ENCODE assay signal across 11 cellular contexts in the genomic region with DNA sequence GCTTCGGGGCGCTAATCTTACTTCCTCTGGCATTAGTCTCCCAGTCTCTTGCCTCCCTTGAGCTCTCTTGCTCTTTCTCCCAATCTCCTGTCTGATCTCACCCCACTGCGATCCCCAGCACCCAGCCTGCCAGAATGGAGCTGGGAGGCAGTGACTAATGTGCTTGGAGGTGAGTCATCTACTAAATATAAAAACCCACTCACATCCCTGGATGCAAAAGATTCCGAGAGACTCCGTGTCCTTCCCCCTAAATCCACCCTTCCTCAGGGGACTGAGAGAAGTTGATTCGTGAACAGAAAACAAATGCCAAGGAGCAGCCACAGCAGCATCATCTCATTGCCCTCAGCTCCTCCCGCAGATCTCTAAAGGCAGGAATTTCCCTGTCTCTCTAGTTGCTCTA. TPM values are rescaled to one million over a fixed set of nuclear protein-coding genes. Genes with fewer than 3 reads are reported as not detected.
DNase-seq lines count a peak whose midpoint lies in the region; ATAC-seq and TF ChIP-seq lines count a peak whose summit lies in the region.
"Had no signal": no experiment of that assay in that cellular context is flagged by ENCODE, and none has a peak within 500 bp of the region (broad histone marks: within the 10 kb centered on the region; RNA-seq: fewer than 3 reads in every experiment).

No MANE protein-coding gene starts in this region.

- peaks cover 2 to 17% (median 4%) of the 10 kb centered on the region in 3 donors for H3K27me3 Mint-ChIP-seq in immature natural killer cell (ENCODE audit: low read depth in 3 of 3)
- H3K27me3 Mint-ChIP-seq in effector memory CD8-positive, alpha-beta T cell, result peaks cover 36 to 87% of the 10 kb centered on the region in 2 donors

- POLR2A ChIA-PET in AG04449 (lab: Yijun Ruan, JAX), result no interaction called here

- H3K9me3 ChIP-seq in left lung, result no peaks in the 10 kb centered on the region
- H3K9me3 ChIP-seq: colonic mucosa had no signal

- H3K4me1 Mint-ChIP-seq in immature natural killer cell, result no peaks in the 10 kb centered on the region
- H3K4me1 Mint-ChIP-seq in effector memory CD8-positive, alpha-beta T cell (ENCODE audit: low read depth in 2 of 2), result no peaks in the 10 kb centered on the region
- H3K4me1 Mint-ChIP-seq: activated B cell treated with CpG ODN at 0.5 μM for 24 hours, nephron had no signal

- intact Hi-C loops in left lung (cut with DNase I), result no loop called here

- no peaks in the 10 kb centered on the region for H3K36me3 Mint-ChIP-seq in immature natural killer cell
- no peaks in the 10 kb centered on the region for H3K36me3 Mint-ChIP-seq in effector memory CD8-positive, alpha-beta T cell (ENCODE audit: insufficient read depth)

- DNase-seq in AG04449 (ENCODE audit: low read depth, low spot score) (peak; percentile 84), M059J (ENCODE audit: low read depth) (peak; percentile 94), cerebellum (ENCODE audit: low spot score) (peak; percentile 62), left lung (no peak), immature natural killer cell (no peak)
- no peak for DNase-seq in stimulated activated naive CD4-positive, alpha-beta T cell (lab: John Stamatoyannopoulos, UW)
- DNase-seq in effector memory CD8-positive, alpha-beta T cell, result no peak
- DNase-seq: activated B cell treated with CpG ODN at 0.5 μM for 24 hours, colonic mucosa had no signal

- H3K4me1 ChIP-seq in left lung, result no peaks in the 10 kb centered on the region
- H3K4me1 ChIP-seq: colonic mucosa had no signal

- peaks cover 0 to 71% of the 10 kb centered on the region in 2 donors for H3K27me3 ChIP-seq in left lung
- H3K27me3 ChIP-seq: colonic mucosa had no signal

- no peak overlapping the region for H3K27ac Mint-ChIP-seq in immature natural killer cell
- no peak overlapping the region for H3K27ac Mint-ChIP-seq in effector memory CD8-positive, alpha-beta T cell
- H3K27ac Mint-ChIP-seq: activated B cell treated with CpG ODN at 0.5 μM for 24 hours, nephron had no signal

- H3K27ac ChIP-seq in left lung, result no peak overlapping the region
- H3K27ac ChIP-seq: colonic mucosa had no signal

- CTCF ChIA-PET in AG04449 (lab: Yijun Ruan, JAX), result interaction anchor here (0.8 to 10.2 kb wide), 4 partner anchors 24 to 150 kb away, joined by 3 to 351 read pairs (median 6); no protein-coding TSS in a partner anchor

- H3K9me3 Mint-ChIP-seq in immature natural killer cell, result peaks cover 0 to 1% (median 0%) of the 10 kb centered on the region in 6 donors
- no peaks in the 10 kb centered on the region for H3K9me3 Mint-ChIP-seq in effector memory CD8-positive, alpha-beta T cell
- H3K9me3 Mint-ChIP-seq: activated B cell treated with CpG ODN at 0.5 μM for 24 hours, nephron had no signal

- H3K4me3 ChIP-seq in AG04449 (ENCODE audit: low read depth, low read length), result no peak overlapping the region
- no peak overlapping the region for H3K4me3 ChIP-seq in left lung
- H3K4me3 ChIP-seq: colonic mucosa had no signal

- H3K36me3 ChIP-seq in left lung, result no peaks in the 10 kb centered on the region
- H3K36me3 ChIP-seq: colonic mucosa had no signal

- H3K4me3 Mint-ChIP-seq in immature natural killer cell, result no peak overlapping the region
- no peak overlapping the region for H3K4me3 Mint-ChIP-seq in effector memory CD8-positive, alpha-beta T cell
- H3K4me3 Mint-ChIP-seq: activated B cell treated with CpG ODN at 0.5 μM for 24 hours, nephron had no signal

- ATAC-seq in left lung, result peak; percentile 16
- no peak for ATAC-seq in HG03045 (IDR thresholded peaks at IDR 0.05; ENCODE audit: unreplicated experiment)
- ATAC-seq in effector memory CD8-positive, alpha-beta T cell (replicated peaks), result no peak

- no peak for TF ChIP-seq CTCF in AG04449 (IDR thresholded peaks at IDR 0.05; ENCODE audit: insufficient read depth, low read length, missing control alignments)
- no peak for TF ChIP-seq CTCF in left lung (IDR thresholded peaks at IDR 0.05)

RNA-seq across cellular contexts. Expression of a gene that starts 45.7 kb away (rescaled TPM):
- total RNA-seq in M059J (2014; rRNA removed; shearing (Covaris generic)), result not detected in 2 replicates
- total RNA-seq in cerebellum (2.9 TPM), left lung (1 to 10 TPM in 1 of 2 donors, under 1 TPM in 1; 0.50 to 1.7 TPM)
- polyA plus RNA-seq in immature natural killer cell, result 1 to 10 TPM in 1 of 3 donors, not detected in 2; 1.1 TPM

Comparison
In these comparisons a context has a peak if more than half of its experiments do, and no peak if none do; other contexts are left out.
1. DNase-seq: peak in AG04449 (single experiment), M059J (single experiment) and cerebellum (single experiment); none in left lung (0 of 2), immature natural killer cell (0 of 3), stimulated activated naive CD4-positive, alpha-beta T cell (0 of 6) and effector memory CD8-positive, alpha-beta T cell (0 of 3).